Comparison of ENCODE assay signal across 1 cellular context in the genomic region with DNA sequence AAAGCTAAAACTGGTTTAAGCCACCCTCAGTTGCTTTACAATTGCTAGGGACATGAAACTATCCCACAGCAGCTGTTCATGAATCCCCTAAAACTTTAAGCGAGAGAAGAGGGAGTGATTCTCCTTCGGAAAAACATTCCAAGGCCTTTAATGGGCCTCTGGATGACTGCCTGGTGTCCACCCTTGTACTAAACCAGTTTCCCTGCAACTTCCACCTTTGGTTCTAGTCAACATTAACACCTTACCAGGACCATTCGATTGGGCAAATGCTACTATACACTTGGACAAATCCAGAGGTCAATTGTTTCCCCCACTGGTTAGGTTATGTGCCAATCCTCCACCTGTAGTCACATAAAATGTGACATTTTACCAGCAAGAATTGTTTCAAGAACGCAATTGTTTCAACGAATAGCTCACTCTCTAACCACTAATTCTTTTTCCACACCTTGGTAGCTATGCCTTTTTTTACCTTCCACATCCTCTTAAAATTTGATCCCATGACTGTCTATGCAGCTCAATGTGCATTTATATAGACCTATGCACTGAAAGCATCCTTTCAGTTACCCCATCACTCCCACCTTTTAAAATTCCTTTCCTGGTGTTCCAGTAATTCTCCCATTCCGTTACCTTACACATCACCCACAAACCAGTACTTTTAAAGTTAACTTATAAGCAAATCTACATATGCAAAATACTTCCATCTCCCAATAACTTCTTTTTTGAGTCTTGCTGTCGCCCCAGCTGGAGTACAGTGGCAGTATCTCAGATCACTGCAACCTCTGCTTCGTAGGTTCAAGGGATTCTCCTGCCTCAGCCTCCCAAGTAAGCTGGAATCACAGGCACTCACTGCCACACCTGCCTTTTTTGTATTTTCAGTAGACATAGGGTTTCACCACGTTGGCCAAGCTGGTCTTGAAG.
A peak's percentile ranks its signal among the peaks of the same experiment; 100 is the strongest.
TF ChIP-seq lines count a peak whose summit lies in the region.

No MANE protein-coding gene starts in this region.

TF ChIP-seq in K562, 482 proteins besides CTCF, POLR2A, EP300 and RAD21 (continued from another document and continues in another):
- TF ChIP-seq ZNF57 (CRISPR knock-in tag; IDR thresholded peaks at IDR 0.05) (peak; percentile 70; the same call in 1 of the 2 replicates), ZSCAN29 (IDR thresholded peaks at IDR 0.05) (0 out of 2 replicates have a peak, but pooled peaks have one; percentile 23), ARID2 (IDR thresholded peaks at IDR 0.05) (0 out of 2 replicates have a peak, but pooled peaks have one; percentile 8), MECOM (CRISPR knock-in tag; IDR thresholded peaks at IDR 0.05) (peak; percentile 45; the same call in 1 of the 2 replicates), CAMTA2 (CRISPR knock-in tag; conservative IDR thresholded peaks at IDR 0.05) (peak; percentile 96), ELF1 (tag; IDR thresholded peaks at IDR 0.05) (no peak), POLR2AphosphoS5 (IDR thresholded peaks at IDR 0.05; ENCODE audit: control insufficient read depth, insufficient read depth, low read depth, low read length) (peak; percentile 92; the same call in 1 of the 2 replicates), PYGO2 (tag; IDR thresholded peaks at IDR 0.05) (no peak), ZNF324 (CRISPR knock-in tag; IDR thresholded peaks at IDR 0.05) (peak; percentile 1), TGIF2 (CRISPR knock-in tag; IDR thresholded peaks at IDR 0.05) (peak; percentile 60; the same call in 1 of the 2 replicates), NUFIP1 (IDR thresholded peaks at IDR 0.05; ENCODE audit: partially characterized antibody) (no peak), RNF2 (IDR thresholded peaks at IDR 0.05) (no peak), GABPA (tag; conservative IDR thresholded peaks at IDR 0.05; ENCODE audit: low read depth) (no peak), ZNF431 (CRISPR knock-in tag; IDR thresholded peaks at IDR 0.05) (no peak), MYC (IDR thresholded peaks at IDR 0.05; ENCODE audit: low read depth, low read length) (no peak), MYC (CRISPR knock-in tag; IDR thresholded peaks at IDR 0.05; ENCODE audit: borderline replicate concordance, low read depth) (peak; percentile 62; the same call in 1 of the 2 replicates), RBM22 (IDR thresholded peaks at IDR 0.05; ENCODE audit: low read depth, low read length, poor library complexity, severe bottlenecking) (peak; percentile 48), ZNF696 (CRISPR knock-in tag; conservative IDR thresholded peaks at IDR 0.05) (no peak; the same call in none of the 2 replicates), STAG1 (CRISPR knock-in tag; IDR thresholded peaks at IDR 0.05; ENCODE audit: borderline replicate concordance) (0 out of 2 replicates have a peak, but pooled peaks have one; percentile 32), ZNF76 (CRISPR knock-in tag; IDR thresholded peaks at IDR 0.05; ENCODE audit: borderline replicate concordance) (no peak), GTF2E2 (tag; IDR thresholded peaks at IDR 0.05) (no peak), ZNF408 (CRISPR knock-in tag; IDR thresholded peaks at IDR 0.05; ENCODE audit: low read depth) (no peak), CSDE1 (IDR thresholded peaks at IDR 0.05) (no peak), EGR1 (conservative IDR thresholded peaks at IDR 0.05) (no peak), RUNX1 (IDR thresholded peaks at IDR 0.05; ENCODE audit: low read depth) (no peak), CBX3 (IDR thresholded peaks at IDR 0.05; ENCODE audit: borderline replicate concordance in 1 of 2, low read length in 2 of 2) (peak in 1 of 2 experiments; percentile 53; a peak in 1 of 3 replicates), ZNF143 (CRISPR knock-in tag; IDR thresholded peaks at IDR 0.05) (no peak), IFI16 (CRISPR knock-in tag; IDR thresholded peaks at IDR 0.05) (no peak), SNIP1 (IDR thresholded peaks at IDR 0.05; ENCODE audit: low read depth) (no peak), GATA2 (CRISPR knock-in tag; IDR thresholded peaks at IDR 0.05) (no peak), ZNF175 (CRISPR knock-in tag; IDR thresholded peaks at IDR 0.05; ENCODE audit: low read depth) (no peak), MTA2 (IDR thresholded peaks at IDR 0.05; ENCODE audit: low read depth) (no peak), ZSCAN32 (CRISPR knock-in tag; IDR thresholded peaks at IDR 0.05) (peak; percentile 74), GATAD2B (IDR thresholded peaks at IDR 0.05; ENCODE audit: borderline replicate concordance) (no peak), FUS (optimal IDR thresholded peaks at IDR 0.05; ENCODE audit: low read depth, low read length) (no peak)
- TF ChIP-seq, protein P1, sequence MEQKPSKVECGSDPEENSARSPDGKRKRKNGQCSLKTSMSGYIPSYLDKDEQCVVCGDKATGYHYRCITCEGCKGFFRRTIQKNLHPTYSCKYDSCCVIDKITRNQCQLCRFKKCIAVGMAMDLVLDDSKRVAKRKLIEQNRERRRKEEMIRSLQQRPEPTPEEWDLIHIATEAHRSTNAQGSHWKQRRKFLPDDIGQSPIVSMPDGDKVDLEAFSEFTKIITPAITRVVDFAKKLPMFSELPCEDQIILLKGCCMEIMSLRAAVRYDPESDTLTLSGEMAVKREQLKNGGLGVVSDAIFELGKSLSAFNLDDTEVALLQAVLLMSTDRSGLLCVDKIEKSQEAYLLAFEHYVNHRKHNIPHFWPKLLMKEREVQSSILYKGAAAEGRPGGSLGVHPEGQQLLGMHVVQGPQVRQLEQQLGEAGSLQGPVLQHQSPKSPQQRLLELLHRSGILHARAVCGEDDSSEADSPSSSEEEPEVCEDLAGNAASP (IDR thresholded peaks at IDR 0.05), result no peak
- TF ChIP-seq, protein P2, sequence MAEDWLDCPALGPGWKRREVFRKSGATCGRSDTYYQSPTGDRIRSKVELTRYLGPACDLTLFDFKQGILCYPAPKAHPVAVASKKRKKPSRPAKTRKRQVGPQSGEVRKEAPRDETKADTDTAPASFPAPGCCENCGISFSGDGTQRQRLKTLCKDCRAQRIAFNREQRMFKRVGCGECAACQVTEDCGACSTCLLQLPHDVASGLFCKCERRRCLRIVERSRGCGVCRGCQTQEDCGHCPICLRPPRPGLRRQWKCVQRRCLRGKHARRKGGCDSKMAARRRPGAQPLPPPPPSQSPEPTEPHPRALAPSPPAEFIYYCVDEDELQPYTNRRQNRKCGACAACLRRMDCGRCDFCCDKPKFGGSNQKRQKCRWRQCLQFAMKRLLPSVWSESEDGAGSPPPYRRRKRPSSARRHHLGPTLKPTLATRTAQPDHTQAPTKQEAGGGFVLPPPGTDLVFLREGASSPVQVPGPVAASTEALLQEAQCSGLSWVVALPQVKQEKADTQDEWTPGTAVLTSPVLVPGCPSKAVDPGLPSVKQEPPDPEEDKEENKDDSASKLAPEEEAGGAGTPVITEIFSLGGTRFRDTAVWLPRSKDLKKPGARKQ (CRISPR knock-in tag; IDR thresholded peaks at IDR 0.05), result peak; percentile 56; the same call in 1 of the 2 replicates
- TF ChIP-seq, protein P3, sequence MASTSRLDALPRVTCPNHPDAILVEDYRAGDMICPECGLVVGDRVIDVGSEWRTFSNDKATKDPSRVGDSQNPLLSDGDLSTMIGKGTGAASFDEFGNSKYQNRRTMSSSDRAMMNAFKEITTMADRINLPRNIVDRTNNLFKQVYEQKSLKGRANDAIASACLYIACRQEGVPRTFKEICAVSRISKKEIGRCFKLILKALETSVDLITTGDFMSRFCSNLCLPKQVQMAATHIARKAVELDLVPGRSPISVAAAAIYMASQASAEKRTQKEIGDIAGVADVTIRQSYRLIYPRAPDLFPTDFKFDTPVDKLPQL (IDR thresholded peaks at IDR 0.05; ENCODE audit: extremely low read depth, insufficient read length), result no peak
- TF ChIP-seq, protein P4, sequence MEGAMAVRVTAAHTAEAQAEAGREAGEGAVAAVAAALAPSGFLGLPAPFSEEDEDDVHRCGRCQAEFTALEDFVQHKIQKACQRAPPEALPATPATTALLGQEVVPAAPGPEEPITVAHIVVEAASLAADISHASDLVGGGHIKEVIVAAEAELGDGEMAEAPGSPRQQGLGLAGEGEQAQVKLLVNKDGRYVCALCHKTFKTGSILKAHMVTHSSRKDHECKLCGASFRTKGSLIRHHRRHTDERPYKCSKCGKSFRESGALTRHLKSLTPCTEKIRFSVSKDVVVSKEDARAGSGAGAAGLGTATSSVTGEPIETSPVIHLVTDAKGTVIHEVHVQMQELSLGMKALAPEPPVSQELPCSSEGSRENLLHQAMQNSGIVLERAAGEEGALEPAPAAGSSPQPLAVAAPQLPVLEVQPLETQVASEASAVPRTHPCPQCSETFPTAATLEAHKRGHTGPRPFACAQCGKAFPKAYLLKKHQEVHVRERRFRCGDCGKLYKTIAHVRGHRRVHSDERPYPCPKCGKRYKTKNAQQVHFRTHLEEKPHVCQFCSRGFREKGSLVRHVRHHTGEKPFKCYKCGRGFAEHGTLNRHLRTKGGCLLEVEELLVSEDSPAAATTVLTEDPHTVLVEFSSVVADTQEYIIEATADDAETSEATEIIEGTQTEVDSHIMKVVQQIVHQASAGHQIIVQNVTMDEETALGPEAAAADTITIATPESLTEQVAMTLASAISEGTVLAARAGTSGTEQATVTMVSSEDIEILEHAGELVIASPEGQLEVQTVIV (CRISPR knock-in tag; IDR thresholded peaks at IDR 0.05; ENCODE audit: borderline replicate concordance), result peak; percentile 70; the same call in 1 of the 2 replicates
- TF ChIP-seq, protein P5, sequence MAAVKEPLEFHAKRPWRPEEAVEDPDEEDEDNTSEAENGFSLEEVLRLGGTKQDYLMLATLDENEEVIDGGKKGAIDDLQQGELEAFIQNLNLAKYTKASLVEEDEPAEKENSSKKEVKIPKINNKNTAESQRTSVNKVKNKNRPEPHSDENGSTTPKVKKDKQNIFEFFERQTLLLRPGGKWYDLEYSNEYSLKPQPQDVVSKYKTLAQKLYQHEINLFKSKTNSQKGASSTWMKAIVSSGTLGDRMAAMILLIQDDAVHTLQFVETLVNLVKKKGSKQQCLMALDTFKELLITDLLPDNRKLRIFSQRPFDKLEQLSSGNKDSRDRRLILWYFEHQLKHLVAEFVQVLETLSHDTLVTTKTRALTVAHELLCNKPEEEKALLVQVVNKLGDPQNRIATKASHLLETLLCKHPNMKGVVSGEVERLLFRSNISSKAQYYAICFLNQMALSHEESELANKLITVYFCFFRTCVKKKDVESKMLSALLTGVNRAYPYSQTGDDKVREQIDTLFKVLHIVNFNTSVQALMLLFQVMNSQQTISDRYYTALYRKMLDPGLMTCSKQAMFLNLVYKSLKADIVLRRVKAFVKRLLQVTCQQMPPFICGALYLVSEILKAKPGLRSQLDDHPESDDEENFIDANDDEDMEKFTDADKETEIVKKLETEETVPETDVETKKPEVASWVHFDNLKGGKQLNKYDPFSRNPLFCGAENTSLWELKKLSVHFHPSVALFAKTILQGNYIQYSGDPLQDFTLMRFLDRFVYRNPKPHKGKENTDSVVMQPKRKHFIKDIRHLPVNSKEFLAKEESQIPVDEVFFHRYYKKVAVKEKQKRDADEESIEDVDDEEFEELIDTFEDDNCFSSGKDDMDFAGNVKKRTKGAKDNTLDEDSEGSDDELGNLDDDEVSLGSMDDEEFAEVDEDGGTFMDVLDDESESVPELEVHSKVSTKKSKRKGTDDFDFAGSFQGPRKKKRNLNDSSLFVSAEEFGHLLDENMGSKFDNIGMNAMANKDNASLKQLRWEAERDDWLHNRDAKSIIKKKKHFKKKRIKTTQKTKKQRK (IDR thresholded peaks at IDR 0.05; ENCODE audit: borderline replicate concordance, low read depth, low read length), result no peak; the same call in 1 of the 2 replicates
- TF ChIP-seq, protein P6, sequence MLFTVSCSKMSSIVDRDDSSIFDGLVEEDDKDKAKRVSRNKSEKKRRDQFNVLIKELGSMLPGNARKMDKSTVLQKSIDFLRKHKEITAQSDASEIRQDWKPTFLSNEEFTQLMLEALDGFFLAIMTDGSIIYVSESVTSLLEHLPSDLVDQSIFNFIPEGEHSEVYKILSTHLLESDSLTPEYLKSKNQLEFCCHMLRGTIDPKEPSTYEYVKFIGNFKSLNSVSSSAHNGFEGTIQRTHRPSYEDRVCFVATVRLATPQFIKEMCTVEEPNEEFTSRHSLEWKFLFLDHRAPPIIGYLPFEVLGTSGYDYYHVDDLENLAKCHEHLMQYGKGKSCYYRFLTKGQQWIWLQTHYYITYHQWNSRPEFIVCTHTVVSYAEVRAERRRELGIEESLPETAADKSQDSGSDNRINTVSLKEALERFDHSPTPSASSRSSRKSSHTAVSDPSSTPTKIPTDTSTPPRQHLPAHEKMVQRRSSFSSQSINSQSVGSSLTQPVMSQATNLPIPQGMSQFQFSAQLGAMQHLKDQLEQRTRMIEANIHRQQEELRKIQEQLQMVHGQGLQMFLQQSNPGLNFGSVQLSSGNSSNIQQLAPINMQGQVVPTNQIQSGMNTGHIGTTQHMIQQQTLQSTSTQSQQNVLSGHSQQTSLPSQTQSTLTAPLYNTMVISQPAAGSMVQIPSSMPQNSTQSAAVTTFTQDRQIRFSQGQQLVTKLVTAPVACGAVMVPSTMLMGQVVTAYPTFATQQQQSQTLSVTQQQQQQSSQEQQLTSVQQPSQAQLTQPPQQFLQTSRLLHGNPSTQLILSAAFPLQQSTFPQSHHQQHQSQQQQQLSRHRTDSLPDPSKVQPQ (CRISPR knock-in tag; IDR thresholded peaks at IDR 0.05; ENCODE audit: borderline replicate concordance), result no peak
- TF ChIP-seq, protein P7, sequence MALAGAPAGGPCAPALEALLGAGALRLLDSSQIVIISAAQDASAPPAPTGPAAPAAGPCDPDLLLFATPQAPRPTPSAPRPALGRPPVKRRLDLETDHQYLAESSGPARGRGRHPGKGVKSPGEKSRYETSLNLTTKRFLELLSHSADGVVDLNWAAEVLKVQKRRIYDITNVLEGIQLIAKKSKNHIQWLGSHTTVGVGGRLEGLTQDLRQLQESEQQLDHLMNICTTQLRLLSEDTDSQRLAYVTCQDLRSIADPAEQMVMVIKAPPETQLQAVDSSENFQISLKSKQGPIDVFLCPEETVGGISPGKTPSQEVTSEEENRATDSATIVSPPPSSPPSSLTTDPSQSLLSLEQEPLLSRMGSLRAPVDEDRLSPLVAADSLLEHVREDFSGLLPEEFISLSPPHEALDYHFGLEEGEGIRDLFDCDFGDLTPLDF (CRISPR knock-in tag; IDR thresholded peaks at IDR 0.05), result no peak
- TF ChIP-seq, protein P8, sequence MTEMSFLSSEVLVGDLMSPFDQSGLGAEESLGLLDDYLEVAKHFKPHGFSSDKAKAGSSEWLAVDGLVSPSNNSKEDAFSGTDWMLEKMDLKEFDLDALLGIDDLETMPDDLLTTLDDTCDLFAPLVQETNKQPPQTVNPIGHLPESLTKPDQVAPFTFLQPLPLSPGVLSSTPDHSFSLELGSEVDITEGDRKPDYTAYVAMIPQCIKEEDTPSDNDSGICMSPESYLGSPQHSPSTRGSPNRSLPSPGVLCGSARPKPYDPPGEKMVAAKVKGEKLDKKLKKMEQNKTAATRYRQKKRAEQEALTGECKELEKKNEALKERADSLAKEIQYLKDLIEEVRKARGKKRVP (CRISPR knock-in tag; IDR thresholded peaks at IDR 0.05), result peak; percentile 52; the same call in 1 of the 2 replicates
- TF ChIP-seq, protein P9, sequence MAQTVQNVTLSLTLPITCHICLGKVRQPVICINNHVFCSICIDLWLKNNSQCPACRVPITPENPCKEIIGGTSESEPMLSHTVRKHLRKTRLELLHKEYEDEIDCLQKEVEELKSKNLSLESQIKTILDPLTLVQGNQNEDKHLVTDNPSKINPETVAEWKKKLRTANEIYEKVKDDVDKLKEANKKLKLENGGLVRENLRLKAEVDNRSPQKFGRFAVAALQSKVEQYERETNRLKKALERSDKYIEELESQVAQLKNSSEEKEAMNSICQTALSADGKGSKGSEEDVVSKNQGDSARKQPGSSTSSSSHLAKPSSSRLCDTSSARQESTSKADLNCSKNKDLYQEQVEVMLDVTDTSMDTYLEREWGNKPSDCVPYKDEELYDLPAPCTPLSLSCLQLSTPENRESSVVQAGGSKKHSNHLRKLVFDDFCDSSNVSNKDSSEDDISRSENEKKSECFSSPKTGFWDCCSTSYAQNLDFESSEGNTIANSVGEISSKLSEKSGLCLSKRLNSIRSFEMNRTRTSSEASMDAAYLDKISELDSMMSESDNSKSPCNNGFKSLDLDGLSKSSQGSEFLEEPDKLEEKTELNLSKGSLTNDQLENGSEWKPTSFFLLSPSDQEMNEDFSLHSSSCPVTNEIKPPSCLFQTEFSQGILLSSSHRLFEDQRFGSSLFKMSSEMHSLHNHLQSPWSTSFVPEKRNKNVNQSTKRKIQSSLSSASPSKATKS (CRISPR knock-in tag; IDR thresholded peaks at IDR 0.05), result 0 out of 2 replicates have a peak, but pooled peaks have one; percentile 14
